7 cellular contexts compared by ENCODE assay signal in the genomic region with DNA sequence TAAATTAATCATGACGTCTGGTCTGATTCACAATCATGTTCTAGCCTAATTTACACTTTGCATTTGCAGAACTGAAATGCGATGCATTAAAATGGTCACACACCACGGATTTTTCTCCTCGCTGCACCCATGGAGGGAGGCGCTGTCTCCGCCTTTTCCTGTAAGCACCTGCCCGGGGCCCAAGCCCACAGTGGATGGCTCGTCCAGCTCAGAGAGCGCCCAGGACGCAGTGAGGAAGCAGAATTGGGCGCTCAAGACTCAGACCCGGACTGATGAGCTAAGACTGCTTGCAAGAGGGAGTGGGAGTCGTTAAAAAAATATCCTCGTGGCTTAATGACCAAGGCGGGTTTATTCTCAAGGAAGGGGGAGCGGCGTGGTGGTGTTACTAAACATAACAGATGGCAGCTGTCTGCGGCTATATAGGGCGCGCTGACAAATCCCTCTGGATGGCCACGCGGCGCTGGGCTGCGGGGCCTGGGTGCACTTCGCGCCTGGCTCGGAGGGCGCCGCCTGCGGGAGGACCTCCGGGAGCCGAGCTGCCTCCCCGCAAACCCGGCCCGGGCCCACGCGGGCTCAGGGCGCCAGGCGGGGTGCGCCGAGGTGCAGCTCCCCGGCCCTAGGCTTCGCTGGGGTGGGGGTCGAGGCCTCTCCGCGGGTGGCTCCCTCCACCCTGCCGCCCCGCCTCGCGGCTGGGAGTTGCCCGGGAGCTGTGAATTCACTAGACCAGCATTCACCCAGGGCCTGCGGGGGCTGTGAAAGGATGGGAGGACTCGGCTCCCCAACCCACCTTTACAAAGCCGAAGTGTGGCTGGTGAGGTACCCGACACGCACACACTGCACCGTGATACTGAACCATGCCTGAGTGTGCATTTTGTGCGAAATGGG.
A peak's percentile ranks its signal among the peaks of the same experiment; 100 is the strongest.
DNase-seq lines count a peak whose midpoint lies in the region; ATAC-seq and TF ChIP-seq lines count a peak whose summit lies in the region.

No MANE protein-coding gene starts in this region.

- H3K27me3 Mint-ChIP-seq in progenitor cell of endocrine pancreas, result peaks cover 42% of the 10 kb centered on the region

- peak; percentile 72 for ATAC-seq in GM18511 (IDR thresholded peaks at IDR 0.05; ENCODE audit: unreplicated experiment)
- ATAC-seq in HG02798 (IDR thresholded peaks at IDR 0.05; ENCODE audit: poor library complexity, unreplicated experiment), result peak; percentile 58

- H3K27ac Mint-ChIP-seq in progenitor cell of endocrine pancreas, result peak overlapping the region; percentile 19

- H3K9me3 Mint-ChIP-seq in progenitor cell of endocrine pancreas (ENCODE audit: low read depth), result no peaks in the 10 kb centered on the region

- peaks cover 12% of the 10 kb centered on the region for H3K4me1 Mint-ChIP-seq in progenitor cell of endocrine pancreas (ENCODE audit: low read depth)

- peak; percentile 98 for DNase-seq in NCI-H2107 treated with DMSO at 0.1 percent for 48 hours (lab: John Stamatoyannopoulos, UW; ENCODE audit: unreplicated experiment)
- peak; percentile 7 for DNase-seq in activated T-cell treated with anti-CD3 and anti-CD28 coated beads for 1 hour (ENCODE audit: low read depth)
- peak; percentile 37 for DNase-seq in fibroblast of villous mesenchyme (ENCODE audit: low read depth)
- DNase-seq in progenitor cell of endocrine pancreas (ENCODE audit: low spot score, unreplicated experiment), result peak; percentile 21
- DNase-seq in hippocampal formation (lab: John Stamatoyannopoulos, UW), result no peak

- TF ChIP-seq CTCF in fibroblast of villous mesenchyme (IDR thresholded peaks at IDR 0.05; ENCODE audit: insufficient read depth, low read depth, low read length) (no peak), progenitor cell of endocrine pancreas (IDR thresholded peaks at IDR 0.05; ENCODE audit: unreplicated experiment) (peak; percentile 31)

- H3K4me3 ChIP-seq in fibroblast of villous mesenchyme (ENCODE audit: low read depth, low read length), result peak overlapping the region; percentile 18

- peak overlapping the region; percentile 82 for H3K4me3 Mint-ChIP-seq in progenitor cell of endocrine pancreas (ENCODE audit: low read depth)

- no peaks in the 10 kb centered on the region for H3K36me3 Mint-ChIP-seq in progenitor cell of endocrine pancreas (ENCODE audit: insufficient read depth)

Comparison
In these comparisons a context has a peak if more than half of its experiments do, and no peak if none do; other contexts are left out.
1. DNase-seq: peak in NCI-H2107 treated with DMSO at 0.1 percent for 48 hours (single experiment), activated T-cell treated with anti-CD3 and anti-CD28 coated beads for 1 hour (single experiment), fibroblast of villous mesenchyme (single experiment) and progenitor cell of endocrine pancreas (single experiment); none in hippocampal formation (0 of 2).